ENCODE assay signal across 1 cellular context in the genomic region with DNA sequence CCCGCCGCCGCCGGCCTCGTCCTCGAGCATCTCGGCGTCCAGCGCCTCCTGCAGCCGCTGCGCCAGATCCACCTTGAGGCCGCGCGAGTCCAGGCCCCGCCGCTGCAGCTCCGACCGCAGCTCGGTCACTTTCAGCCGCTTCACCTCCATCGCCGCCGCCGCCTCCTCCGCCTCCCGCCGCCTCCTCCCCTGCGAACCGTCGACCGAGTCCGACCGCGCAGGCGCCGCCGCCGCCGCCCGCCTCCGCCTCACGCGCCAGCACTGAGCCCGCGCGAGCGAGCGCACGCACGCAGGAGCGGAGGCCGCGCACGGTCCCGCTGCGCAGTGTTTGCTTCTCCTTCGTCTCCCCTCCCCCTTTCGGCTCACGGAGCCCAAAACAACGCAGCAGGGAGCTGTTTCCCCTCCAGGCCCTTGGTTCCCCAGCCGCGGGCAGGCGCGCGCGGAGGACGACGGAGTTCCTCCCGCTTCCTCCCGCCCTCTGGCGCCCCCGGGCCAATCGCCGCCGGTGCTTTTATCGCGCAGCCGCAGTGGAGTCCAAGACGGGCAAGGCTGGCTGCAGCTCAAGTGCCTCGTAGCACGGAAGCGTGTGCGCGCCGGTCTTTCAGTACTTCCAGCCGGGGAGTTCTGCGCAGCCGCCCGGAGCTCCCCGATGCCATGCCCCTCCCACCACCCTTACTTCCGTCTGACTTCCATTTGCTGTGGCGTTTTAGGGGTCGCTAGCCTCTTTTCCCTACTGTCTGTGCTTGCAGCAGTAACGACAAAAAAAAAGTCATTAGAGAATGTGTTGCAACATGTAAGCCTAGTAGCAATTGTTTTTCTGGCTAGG.
A peak's percentile ranks its signal among the peaks of the same experiment; 100 is the strongest.
TF ChIP-seq lines count a peak whose summit lies in the region.

TSS of gene HNRNPUL2 (minus strand) at position 451 of the 826 bp plus-strand sequence. CDS start at position 150, 301 bp downstream.

TF ChIP-seq in HepG2, 621 proteins besides CTCF, POLR2A, EP300 and RAD21 (continued from another document and continues in another):
- TF ChIP-seq, protein P1, sequence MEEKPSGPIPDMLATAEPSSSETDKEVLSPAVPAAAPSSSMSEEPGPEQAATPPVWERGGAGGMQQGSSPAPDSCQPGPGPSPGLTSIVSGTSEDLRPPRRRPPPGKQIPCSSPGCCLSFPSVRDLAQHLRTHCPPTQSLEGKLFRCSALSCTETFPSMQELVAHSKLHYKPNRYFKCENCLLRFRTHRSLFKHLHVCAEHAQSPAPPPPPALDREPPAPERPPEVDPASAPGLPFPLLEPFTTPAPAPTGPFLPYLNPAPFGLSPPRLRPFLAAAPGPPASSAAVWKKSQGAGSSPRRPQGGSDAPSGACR (CRISPR knock-in tag; IDR thresholded peaks at IDR 0.05) = 0 out of 2 replicates have a peak, but pooled peaks have one; percentile 80
- TF ChIP-seq ZNF143 (CRISPR knock-in tag; IDR thresholded peaks at IDR 0.05) (peak; percentile 73), ZNF790 (CRISPR knock-in tag; IDR thresholded peaks at IDR 0.05; ENCODE audit: borderline replicate concordance) (peak; percentile 99; the same call in 1 of the 2 replicates), FLYWCH1 (CRISPR knock-in tag; IDR thresholded peaks at IDR 0.05) (0 out of 2 replicates have a peak, but pooled peaks have one; percentile 50), XBP1 (CRISPR knock-in tag; IDR thresholded peaks at IDR 0.05) (peak; percentile 86; the same call in 1 of the 2 replicates), FOSL2 (CRISPR knock-in tag; IDR thresholded peaks at IDR 0.05) (peak; percentile 36), TMF1 (CRISPR knock-in tag; IDR thresholded peaks at IDR 0.05; ENCODE audit: low read depth) (peak; percentile 98), ZNF547 (CRISPR knock-in tag; IDR thresholded peaks at IDR 0.05) (peak; percentile 96), ZNF879 (CRISPR knock-in tag; IDR thresholded peaks at IDR 0.05) (0 out of 2 replicates have a peak, but pooled peaks have one; percentile 42), ZNF713 (CRISPR knock-in tag; IDR thresholded peaks at IDR 0.05) (no peak), ZNF451 (CRISPR knock-in tag; IDR thresholded peaks at IDR 0.05) (peak; percentile 96; the same call in 1 of the 2 replicates), SNAPC4 (CRISPR knock-in tag; IDR thresholded peaks at IDR 0.05) (no peak; the same call in 1 of the 2 replicates), ZNF333 (CRISPR knock-in tag; IDR thresholded peaks at IDR 0.05; ENCODE audit: borderline replicate concordance) (no peak; the same call in 1 of the 2 replicates), ZNF253 (CRISPR knock-in tag; IDR thresholded peaks at IDR 0.05; ENCODE audit: borderline replicate concordance) (peak; percentile 93), DZIP1 (CRISPR knock-in tag; IDR thresholded peaks at IDR 0.05) (peak; percentile 95), ZNF432 (CRISPR knock-in tag; IDR thresholded peaks at IDR 0.05; ENCODE audit: borderline replicate concordance) (no peak), ZHX2 (IDR thresholded peaks at IDR 0.05; ENCODE audit: low read depth) (no peak), ZHX2 (CRISPR knock-in tag; IDR thresholded peaks at IDR 0.05; ENCODE audit: borderline replicate concordance) (peak; percentile 83; the same call in 1 of the 2 replicates), AKAP8 (CRISPR knock-in tag; IDR thresholded peaks at IDR 0.05) (peak; percentile 51; the same call in 1 of the 2 replicates), SOX5 (CRISPR knock-in tag; IDR thresholded peaks at IDR 0.05; ENCODE audit: borderline replicate concordance) (peak; percentile 27), SCMH1 (CRISPR knock-in tag; IDR thresholded peaks at IDR 0.05; ENCODE audit: borderline replicate concordance) (no peak), KLF9 (CRISPR knock-in tag; IDR thresholded peaks at IDR 0.05; ENCODE audit: low read depth) (peak; percentile 52; the same call in 1 of the 2 replicates), ZC3H4 (CRISPR knock-in tag; IDR thresholded peaks at IDR 0.05; ENCODE audit: borderline replicate concordance) (no peak), ZNF564 (CRISPR knock-in tag; IDR thresholded peaks at IDR 0.05) (peak; percentile 92), ZNF30 (CRISPR knock-in tag; IDR thresholded peaks at IDR 0.05) (peak; percentile 61; the same call in 1 of the 2 replicates), ZNF382 (CRISPR knock-in tag; IDR thresholded peaks at IDR 0.05; ENCODE audit: borderline replicate concordance) (no peak), RFXAP (CRISPR knock-in tag; IDR thresholded peaks at IDR 0.05; ENCODE audit: borderline replicate concordance) (no peak), HHEX (CRISPR knock-in tag; IDR thresholded peaks at IDR 0.05) (no peak), KDM3A (CRISPR knock-in tag; IDR thresholded peaks at IDR 0.05; ENCODE audit: low read depth) (0 out of 2 replicates have a peak, but pooled peaks have one; percentile 53)
- TF ChIP-seq, protein P2, sequence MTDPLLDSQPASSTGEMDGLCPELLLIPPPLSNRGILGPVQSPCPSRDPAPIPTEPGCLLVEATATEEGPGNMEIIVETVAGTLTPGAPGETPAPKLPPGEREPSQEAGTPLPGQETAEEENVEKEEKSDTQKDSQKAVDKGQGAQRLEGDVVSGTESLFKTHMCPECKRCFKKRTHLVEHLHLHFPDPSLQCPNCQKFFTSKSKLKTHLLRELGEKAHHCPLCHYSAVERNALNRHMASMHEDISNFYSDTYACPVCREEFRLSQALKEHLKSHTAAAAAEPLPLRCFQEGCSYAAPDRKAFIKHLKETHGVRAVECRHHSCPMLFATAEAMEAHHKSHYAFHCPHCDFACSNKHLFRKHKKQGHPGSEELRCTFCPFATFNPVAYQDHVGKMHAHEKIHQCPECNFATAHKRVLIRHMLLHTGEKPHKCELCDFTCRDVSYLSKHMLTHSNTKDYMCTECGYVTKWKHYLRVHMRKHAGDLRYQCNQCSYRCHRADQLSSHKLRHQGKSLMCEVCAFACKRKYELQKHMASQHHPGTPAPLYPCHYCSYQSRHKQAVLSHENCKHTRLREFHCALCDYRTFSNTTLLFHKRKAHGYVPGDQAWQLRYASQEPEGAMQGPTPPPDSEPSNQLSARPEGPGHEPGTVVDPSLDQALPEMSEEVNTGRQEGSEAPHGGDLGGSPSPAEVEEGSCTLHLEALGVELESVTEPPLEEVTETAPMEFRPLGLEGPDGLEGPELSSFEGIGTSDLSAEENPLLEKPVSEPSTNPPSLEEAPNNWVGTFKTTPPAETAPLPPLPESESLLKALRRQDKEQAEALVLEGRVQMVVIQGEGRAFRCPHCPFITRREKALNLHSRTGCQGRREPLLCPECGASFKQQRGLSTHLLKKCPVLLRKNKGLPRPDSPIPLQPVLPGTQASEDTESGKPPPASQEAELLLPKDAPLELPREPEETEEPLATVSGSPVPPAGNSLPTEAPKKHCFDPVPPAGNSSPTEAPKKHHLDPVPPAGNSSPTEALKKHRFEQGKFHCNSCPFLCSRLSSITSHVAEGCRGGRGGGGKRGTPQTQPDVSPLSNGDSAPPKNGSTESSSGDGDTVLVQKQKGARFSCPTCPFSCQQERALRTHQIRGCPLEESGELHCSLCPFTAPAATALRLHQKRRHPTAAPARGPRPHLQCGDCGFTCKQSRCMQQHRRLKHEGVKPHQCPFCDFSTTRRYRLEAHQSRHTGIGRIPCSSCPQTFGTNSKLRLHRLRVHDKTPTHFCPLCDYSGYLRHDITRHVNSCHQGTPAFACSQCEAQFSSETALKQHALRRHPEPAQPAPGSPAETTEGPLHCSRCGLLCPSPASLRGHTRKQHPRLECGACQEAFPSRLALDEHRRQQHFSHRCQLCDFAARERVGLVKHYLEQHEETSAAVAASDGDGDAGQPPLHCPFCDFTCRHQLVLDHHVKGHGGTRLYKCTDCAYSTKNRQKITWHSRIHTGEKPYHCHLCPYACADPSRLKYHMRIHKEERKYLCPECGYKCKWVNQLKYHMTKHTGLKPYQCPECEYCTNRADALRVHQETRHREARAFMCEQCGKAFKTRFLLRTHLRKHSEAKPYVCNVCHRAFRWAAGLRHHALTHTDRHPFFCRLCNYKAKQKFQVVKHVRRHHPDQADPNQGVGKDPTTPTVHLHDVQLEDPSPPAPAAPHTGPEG (CRISPR knock-in tag; IDR thresholded peaks at IDR 0.05) = peak; percentile 91
- TF ChIP-seq, protein P3, sequence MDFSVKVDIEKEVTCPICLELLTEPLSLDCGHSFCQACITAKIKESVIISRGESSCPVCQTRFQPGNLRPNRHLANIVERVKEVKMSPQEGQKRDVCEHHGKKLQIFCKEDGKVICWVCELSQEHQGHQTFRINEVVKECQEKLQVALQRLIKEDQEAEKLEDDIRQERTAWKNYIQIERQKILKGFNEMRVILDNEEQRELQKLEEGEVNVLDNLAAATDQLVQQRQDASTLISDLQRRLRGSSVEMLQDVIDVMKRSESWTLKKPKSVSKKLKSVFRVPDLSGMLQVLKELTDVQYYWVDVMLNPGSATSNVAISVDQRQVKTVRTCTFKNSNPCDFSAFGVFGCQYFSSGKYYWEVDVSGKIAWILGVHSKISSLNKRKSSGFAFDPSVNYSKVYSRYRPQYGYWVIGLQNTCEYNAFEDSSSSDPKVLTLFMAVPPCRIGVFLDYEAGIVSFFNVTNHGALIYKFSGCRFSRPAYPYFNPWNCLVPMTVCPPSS (IDR thresholded peaks at IDR 0.05) = no peak
